In the genomic region with DNA sequence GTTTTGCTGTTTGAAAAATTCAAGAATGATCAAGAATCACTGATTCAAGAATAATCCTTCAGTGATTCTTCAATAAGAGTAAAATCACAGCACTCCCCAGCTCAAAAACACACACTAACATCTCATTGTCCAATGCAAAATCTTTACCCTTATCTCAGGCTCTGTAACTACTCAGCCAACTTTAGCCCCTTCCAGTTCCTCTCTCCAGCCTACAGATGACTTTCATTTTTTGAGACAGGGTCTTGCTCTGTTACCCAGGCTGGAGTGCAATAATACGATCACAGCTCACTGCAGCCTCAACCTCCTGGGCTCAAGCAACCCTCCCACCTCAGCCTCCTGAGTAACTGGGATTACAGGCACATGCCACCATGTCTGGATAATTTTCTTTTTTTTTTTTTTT, we compare ENCODE assay signal across 14 cellular contexts. TPM values are rescaled to one million over a fixed set of nuclear protein-coding genes. Genes with fewer than 3 reads are reported as not detected.
DNase-seq lines count a peak whose midpoint lies in the region; ATAC-seq and TF ChIP-seq lines count a peak whose summit lies in the region.
"Had no signal": no experiment of that assay in that cellular context is flagged by ENCODE, and none has a peak within 500 bp of the region (broad histone marks: within the 10 kb centered on the region; RNA-seq: fewer than 3 reads in every experiment).

No MANE protein-coding gene starts in this region.

- H4K8ac ChIP-seq in mesenchymal stem cell (ENCODE audit: low read length) = no peak overlapping the region

- H4K91ac ChIP-seq in mesenchymal stem cell (ENCODE audit: low read length) = no peak overlapping the region

- H3K9ac ChIP-seq in stomach smooth muscle (ENCODE audit: low read length in 2 of 2) = no peak overlapping the region
- no peak overlapping the region for H3K9ac ChIP-seq in mesenchymal stem cell (ENCODE audit: low read length)

- no peak for ATAC-seq in activated CD8-positive, alpha-beta memory T cell treated with anti-CD3 and anti-CD28 coated beads, Interleukin-2, amount 10 ng/mL, durations not matched to agents 7 days and 5 days
- no peak for ATAC-seq in T-helper 17 cell
- ATAC-seq in gastroesophageal sphincter = no peak
- ATAC-seq: right lobe of liver had no signal

- CTCF ChIA-PET in activated CD8-positive, alpha-beta memory T cell treated with anti-CD3 and anti-CD28 coated beads, Interleukin-2, amount 10 ng/mL, durations not matched to agents 7 days and 5 days (lab: Charles Lee) = interaction anchor here (0.8 to 0.9 kb wide), 2 partner anchors 10 to 26 kb away, joined by 3 read pairs; no protein-coding TSS in a partner anchor

- no peak overlapping the region for H2BK5ac ChIP-seq in mesenchymal stem cell (ENCODE audit: low read depth, low read length, poor library complexity, severe bottlenecking)

- H3K27me3 Mint-ChIP-seq in activated CD8-positive, alpha-beta memory T cell treated with anti-CD3 and anti-CD28 coated beads, Interleukin-2, amount 10 ng/mL, durations not matched to agents 7 days and 5 days = no peaks in the 10 kb centered on the region
- H3K27me3 Mint-ChIP-seq in T-helper 17 cell = no peaks in the 10 kb centered on the region
- H3K27me3 Mint-ChIP-seq: IgD-negative memory B cell had no signal

- no peak overlapping the region for H3K18ac ChIP-seq in mesenchymal stem cell (ENCODE audit: low read depth in 1 of 2, low read length in 2 of 2)

- 80 to 85% methylated on average over 1 of the region's 1 CpG for WGBS in gastroesophageal sphincter (ENCODE audit: low coverage in 1 of 2), 2 donors
- 100% methylated on average over 1 of the region's 1 CpG for WGBS in mesenchymal stem cell

- TF ChIP-seq POLR2A in gastroesophageal sphincter (IDR thresholded peaks at IDR 0.05) = no peak

- TF ChIP-seq CTCF in gastroesophageal sphincter (IDR thresholded peaks at IDR 0.05) = no peak

- peaks cover 72% of the 10 kb centered on the region for H3K4me1 Mint-ChIP-seq in activated CD8-positive, alpha-beta memory T cell treated with anti-CD3 and anti-CD28 coated beads, Interleukin-2, amount 10 ng/mL, durations not matched to agents 7 days and 5 days
- peaks cover 59% of the 10 kb centered on the region for H3K4me1 Mint-ChIP-seq in T-helper 17 cell

- no peak overlapping the region for H3K4ac ChIP-seq in mesenchymal stem cell (ENCODE audit: low read depth in 1 of 2, low read length in 2 of 2)

- H3K36me3 ChIP-seq in gastroesophageal sphincter (no peaks in the 10 kb centered on the region), stomach smooth muscle (ENCODE audit: control insufficient read depth in 2 of 2, insufficient read depth in 2 of 2, low read length in 2 of 2) (no peaks in the 10 kb centered on the region), mesenchymal stem cell (ENCODE audit: control insufficient read depth in 1 of 2, insufficient read depth in 2 of 2, low read depth in 1 of 2, low read length in 2 of 2) (peaks cover 0 to 23% of the 10 kb centered on the region in 2 experiments)
- H3K36me3 ChIP-seq: HAP-1, right lobe of liver, WERI-Rb-1 had no signal

- H3K4me3 ChIP-seq in gastroesophageal sphincter = no peak overlapping the region
- H3K4me3 ChIP-seq in stomach smooth muscle (ENCODE audit: low read length in 2 of 2) = no peak overlapping the region
- H3K4me3 ChIP-seq in mesenchymal stem cell (ENCODE audit: insufficient read depth in 1 of 2, low read depth in 1 of 2, low read length in 2 of 2) = no peak overlapping the region
- H3K4me3 ChIP-seq: HAP-1, right lobe of liver, upper lobe of left lung had no signal

- no peak overlapping the region for H3K23ac ChIP-seq in mesenchymal stem cell (ENCODE audit: low read length in 2 of 2)

- no peaks in the 10 kb centered on the region for H3K9me3 ChIP-seq in T-helper 17 cell (ENCODE audit: control insufficient read depth, low read length, poor library complexity, severe bottlenecking)
- no peaks in the 10 kb centered on the region for H3K9me3 ChIP-seq in gastroesophageal sphincter
- no peaks in the 10 kb centered on the region for H3K9me3 ChIP-seq in stomach smooth muscle (ENCODE audit: control insufficient read depth in 2 of 2, low read length in 2 of 2)
- no peaks in the 10 kb centered on the region for H3K9me3 ChIP-seq in mesenchymal stem cell (ENCODE audit: control insufficient read depth, low read length)
- H3K9me3 ChIP-seq: HAP-1, right lobe of liver, upper lobe of left lung had no signal

- H3K36me3 Mint-ChIP-seq in activated CD8-positive, alpha-beta memory T cell treated with anti-CD3 and anti-CD28 coated beads, Interleukin-2, amount 10 ng/mL, durations not matched to agents 7 days and 5 days = peaks cover 30% of the 10 kb centered on the region
- peaks cover 2% of the 10 kb centered on the region for H3K36me3 Mint-ChIP-seq in T-helper 17 cell (ENCODE audit: low read depth)

- TF ChIP-seq EP300 in gastroesophageal sphincter (IDR thresholded peaks at IDR 0.05) = no peak

- no peak for DNase-seq in activated CD8-positive, alpha-beta memory T cell treated with anti-CD3 and anti-CD28 coated beads, Interleukin-2, amount 10 ng/mL, durations not matched to agents 7 days and 5 days
- no peak for DNase-seq in activated CD8-positive, alpha-beta memory T cell treated with anti-CD3 and anti-CD28 coated beads, Interleukin-2, amount 50 U/mL, for 48 hours
- DNase-seq in T-helper 17 cell = no peak
- DNase-seq in midbrain (lab: John Stamatoyannopoulos, UW) = no peak
- no peak for DNase-seq in NCI-H2107 treated with DMSO at 0.1 percent for 48 hours (lab: John Stamatoyannopoulos, UW; ENCODE audit: unreplicated experiment)
- DNase-seq in mesenchymal stem cell = no peak
- DNase-seq: NCI-H2081 treated with DMSO at 0.1 percent for 48 hours, right lobe of liver, WERI-Rb-1 had no signal

- no peak overlapping the region for H2BK12ac ChIP-seq in mesenchymal stem cell (ENCODE audit: low read length in 2 of 2)

- H3K27ac ChIP-seq in gastroesophageal sphincter (peak overlapping the region in 3 of 4 donors; percentile 49 to 71 (median 66)), stomach smooth muscle (ENCODE audit: low read length) (peak overlapping the region; percentile 53), mesenchymal stem cell (ENCODE audit: low read length, poor library complexity, severe bottlenecking) (no peak overlapping the region)
- H3K27ac ChIP-seq: WERI-Rb-1 had no signal

- H2BK15ac ChIP-seq in mesenchymal stem cell (ENCODE audit: low read depth, poor library complexity, severe bottlenecking) = no peak overlapping the region

- H3K14ac ChIP-seq in mesenchymal stem cell (ENCODE audit: low read length in 2 of 2) = no peak overlapping the region

- no peak overlapping the region for H2AK5ac ChIP-seq in mesenchymal stem cell (ENCODE audit: low read length, severe bottlenecking)

- H3K4me2 ChIP-seq in mesenchymal stem cell (ENCODE audit: low read length, poor library complexity, severe bottlenecking) = no peak overlapping the region

- peak overlapping the region; percentile 0 for H3K27ac Mint-ChIP-seq in activated CD8-positive, alpha-beta memory T cell treated with anti-CD3 and anti-CD28 coated beads, Interleukin-2, amount 10 ng/mL, durations not matched to agents 7 days and 5 days
- H3K27ac Mint-ChIP-seq in T-helper 17 cell = peak overlapping the region; percentile 82

- H3K9me3 Mint-ChIP-seq in activated CD8-positive, alpha-beta memory T cell treated with anti-CD3 and anti-CD28 coated beads, Interleukin-2, amount 10 ng/mL, durations not matched to agents 7 days and 5 days (ENCODE audit: low read depth) = no peaks in the 10 kb centered on the region
- H3K9me3 Mint-ChIP-seq: IgD-negative memory B cell had no signal

- H3K27me3 ChIP-seq in gastroesophageal sphincter (no peaks in the 10 kb centered on the region), stomach smooth muscle (ENCODE audit: control insufficient read depth in 1 of 2, insufficient read depth in 2 of 2, low read length in 2 of 2) (no peaks in the 10 kb centered on the region), mesenchymal stem cell (ENCODE audit: control insufficient read depth in 1 of 2, insufficient read depth in 1 of 2, low read length in 2 of 2) (no peaks in the 10 kb centered on the region)
- H3K27me3 ChIP-seq: right lobe of liver, upper lobe of left lung had no signal

- H2AFZ ChIP-seq in mesenchymal stem cell (ENCODE audit: low read depth, low read length) = no peak overlapping the region

- H3K4me1 ChIP-seq in gastroesophageal sphincter = peaks cover 4 to 93% (median 35%) of the 10 kb centered on the region in 3 donors
- H3K4me1 ChIP-seq in stomach smooth muscle (ENCODE audit: control insufficient read depth, insufficient read depth, low read length) = peaks cover 33% of the 10 kb centered on the region
- peaks cover 9% of the 10 kb centered on the region for H3K4me1 ChIP-seq in mesenchymal stem cell (ENCODE audit: control insufficient read depth, insufficient read depth, low read depth, low read length)

- H3K4me3 Mint-ChIP-seq in activated CD8-positive, alpha-beta memory T cell treated with anti-CD3 and anti-CD28 coated beads, Interleukin-2, amount 10 ng/mL, durations not matched to agents 7 days and 5 days = no peak overlapping the region
- H3K4me3 Mint-ChIP-seq in T-helper 17 cell = peak overlapping the region; percentile 25

- no peak overlapping the region for H2BK120ac ChIP-seq in mesenchymal stem cell (ENCODE audit: low read depth, low read length)

- peaks cover 14% of the 10 kb centered on the region for H3K79me1 ChIP-seq in mesenchymal stem cell (replicated peaks; ENCODE audit: low read length, poor library complexity, severe bottlenecking)

RNA-seq across cellular contexts. Expression of gene STAT3, which starts 25.0 kb away (rescaled TPM):
- 10 to 100 TPM; 90.5 to 97.6 TPM for total RNA-seq in activated CD8-positive, alpha-beta memory T cell treated with anti-CD3 and anti-CD28 coated beads, Interleukin-2, amount 10 ng/mL, durations not matched to agents 7 days and 5 days
- total RNA-seq in T-helper 17 cell = 100 to 1,000 TPM; 203 to 221 TPM
- 100 to 1,000 TPM; 146 to 253 (median 205) TPM for total RNA-seq in gastroesophageal sphincter
- 67.6 TPM for polyA plus RNA-seq in mesenchymal stem cell (2013, experiment 1 of 2)
- polyA plus RNA-seq in mesenchymal stem cell (2013, experiment 2 of 2) = 66.8 TPM

RNA-seq across cellular contexts. Expression of gene CAVIN1, which starts 59.8 kb away (rescaled TPM):
- total RNA-seq in activated CD8-positive, alpha-beta memory T cell treated with anti-CD3 and anti-CD28 coated beads, Interleukin-2, amount 10 ng/mL, durations not matched to agents 7 days and 5 days = 1 to 10 TPM in 1 of 2 experiments, under 1 TPM in 1; 0.66 to 1.3 TPM
- total RNA-seq in T-helper 17 cell = under 1 TPM; 0.47 to 0.90 TPM
- total RNA-seq in gastroesophageal sphincter = 1,000 to 10,000 TPM in 2 of 4 donors, 100 to 1,000 TPM in 2; 615 to 1,266 (median 897) TPM
- 168 TPM for polyA plus RNA-seq in mesenchymal stem cell (2013, experiment 1 of 2)
- polyA plus RNA-seq in mesenchymal stem cell (2013, experiment 2 of 2) = 165 TPM
- polyA plus RNA-seq: IgD-negative memory B cell had no signal

Comparison
In these comparisons a context has a peak if more than half of its experiments do, and no peak if none do; other contexts are left out.
1. RNA of gene CAVIN1, which starts 59.8 kb away (total RNA-seq): 615 to 1,266 TPM in gastroesophageal sphincter; 0.66 to 1.3 TPM in activated CD8-positive, alpha-beta memory T cell treated with anti-CD3 and anti-CD28 coated beads, Interleukin-2, amount 10 ng/mL, durations not matched to agents 7 days and 5 days and 0.47 to 0.90 TPM in T-helper 17 cell; every median in the first group is over 100 times any median in the second.